Comparison of ENCODE assay signal across 1 cellular context in the genomic region with DNA sequence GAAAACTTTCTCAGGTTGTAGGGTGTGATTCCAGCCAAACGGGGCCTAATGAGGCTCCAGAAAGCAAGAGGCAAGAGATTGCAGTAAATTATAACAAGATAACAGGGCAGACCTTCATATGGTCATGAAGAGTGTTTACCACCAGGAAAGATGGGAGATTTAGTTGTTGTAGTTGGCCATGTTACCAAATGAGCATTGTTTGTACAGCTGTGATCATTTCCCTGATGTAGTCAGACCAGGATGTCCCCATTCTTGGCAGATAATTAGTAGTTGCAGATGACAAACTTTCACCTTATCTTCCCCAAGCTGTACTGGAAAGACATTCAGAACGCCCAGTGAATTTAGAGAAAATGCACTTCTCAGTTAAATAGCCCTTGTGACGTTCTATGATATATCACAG.
TF ChIP-seq lines count a peak whose summit lies in the region.

No MANE protein-coding gene starts in this region.

TF ChIP-seq in H1, 55 proteins besides CTCF, POLR2A, EP300 and RAD21:
- no peak for TF ChIP-seq EZH2 (IDR thresholded peaks at IDR 0.05; ENCODE audit: low read depth, low read length, severe bottlenecking)
- no peak for TF ChIP-seq SP1 (IDR thresholded peaks at IDR 0.05; ENCODE audit: low read depth, low read length)
- TF ChIP-seq BRCA1 (IDR thresholded peaks at IDR 0.05; ENCODE audit: low read depth, low read length) = no peak
- no peak for TF ChIP-seq HDAC2 (IDR thresholded peaks at IDR 0.05; ENCODE audit: borderline replicate concordance in 1 of 2, low read depth in 2 of 2, low read length in 2 of 2)
- TF ChIP-seq SP2 (IDR thresholded peaks at IDR 0.05; ENCODE audit: low read length) = no peak
- no peak for TF ChIP-seq PHF8 (conservative IDR thresholded peaks at IDR 0.05; ENCODE audit: low read depth, low read length)
- TF ChIP-seq EGR1 (IDR thresholded peaks at IDR 0.05; ENCODE audit: borderline replicate concordance, low read depth, low read length) = no peak
- TF ChIP-seq GTF2F1 (IDR thresholded peaks at IDR 0.05; ENCODE audit: borderline replicate concordance, low read depth, low read length) = no peak
TF ChIP-seq in H1: peak in this region for 0.
